ENCODE assay signal across 8 cellular contexts in the genomic region with DNA sequence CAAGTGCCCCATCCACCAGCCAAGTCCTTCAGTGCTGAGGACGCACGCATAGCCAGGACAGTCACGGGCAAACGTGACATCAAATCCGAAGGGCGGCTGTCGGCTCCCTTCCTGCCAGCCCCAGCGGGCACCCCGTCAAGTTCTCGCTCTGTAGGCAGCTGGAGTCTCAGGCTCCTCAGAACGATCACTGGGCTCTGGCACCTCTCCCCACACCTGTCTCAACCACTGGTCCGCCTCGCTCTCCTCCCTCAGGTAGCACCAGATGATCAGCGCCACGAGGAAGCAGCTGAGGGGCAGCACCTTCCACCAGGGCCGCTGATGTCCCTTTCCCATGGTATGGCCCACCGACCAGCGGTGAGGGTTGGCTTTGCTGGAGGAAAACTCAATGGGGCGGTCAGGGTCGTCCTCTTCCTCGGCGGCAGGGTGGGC. TPM values are rescaled to one million over a fixed set of nuclear protein-coding genes. Genes with fewer than 3 reads are reported as not detected.
DNase-seq lines count a peak whose midpoint lies in the region; ATAC-seq and TF ChIP-seq lines count a peak whose summit lies in the region.

No MANE protein-coding gene starts in this region.

- H3K4me1 ChIP-seq in Panc1 (ENCODE audit: control insufficient read depth, insufficient read depth, low read length) = peaks cover 8% of the 10 kb centered on the region; the same call in 1 of the 2 replicates

- H3K4me3 ChIP-seq in BJ (ENCODE audit: low read depth, low read length) (peak overlapping the region; percentile 72), Panc1 (ENCODE audit: low read depth in 2 of 2, low read length in 2 of 2) (peak overlapping the region; percentile 95 to 97)

- no peaks in the 10 kb centered on the region for H3K36me3 ChIP-seq in BJ (ENCODE audit: control insufficient read depth, insufficient read depth, low read length)
- peaks cover 2% of the 10 kb centered on the region; the same call in 1 of the 2 replicates for H3K36me3 ChIP-seq in Panc1 (ENCODE audit: control insufficient read depth, insufficient read depth, low read length)

- intact Hi-C loops in Panc1 (cut with micrococcal nuclease; ENCODE audit: unreplicated experiment) = no loop called here

- H3K27ac ChIP-seq in Panc1 (ENCODE audit: low read length) = peak overlapping the region; percentile 96

- CTCF ChIA-PET in BJ (lab: Yijun Ruan, JAX) (interaction anchor here (1.2 kb wide), 1 partner anchor 285 kb away, joined by 3 read pairs; no protein-coding TSS in a partner anchor), Panc1 (lab: Charles Lee) (no interaction called here)

- POLR2A ChIA-PET in BJ (lab: Charles Lee) (no interaction called here), Panc1 (lab: Charles Lee) (interaction anchor here (0.7 to 0.9 kb wide), 2 partner anchors 15 to 326 kb away, joined by 3 read pairs; no protein-coding TSS in a partner anchor)

- no peak for TF ChIP-seq POLR2A in erythroblast (IDR thresholded peaks at IDR 0.05; ENCODE audit: low read length)

- H3K9me3 ChIP-seq in Panc1 (ENCODE audit: control insufficient read depth, insufficient read depth, low read depth, low read length) = no peaks in the 10 kb centered on the region

- H3K27me3 ChIP-seq in BJ (ENCODE audit: control insufficient read depth, insufficient read depth, low read length) = no peaks in the 10 kb centered on the region
- H3K27me3 ChIP-seq in Panc1 (ENCODE audit: control insufficient read depth, insufficient read depth, low read length) = no peaks in the 10 kb centered on the region

- TSS peak; percentile 96 for BruUV-seq in Panc1 (replicated peaks; lab: Mats Ljungman, UMichigan)

- in situ Hi-C loops in Panc1 (cut with HindIII; ENCODE audit: low pct_unique_long_range_greater_than_20kb, low sequenced_read_pairs) = no loop called here

- DNase-seq in BJ (ENCODE audit: low read depth) (no peak), Panc1 (ENCODE audit: low read depth, low spot score) (no peak), erythroblast (lab: John Stamatoyannopoulos, UW) (peak; percentile 53 to 63), pons (ENCODE audit: low spot score) (peak; percentile 15), NCI-H1092 treated with DMSO at 0.1 percent for 48 hours (lab: John Stamatoyannopoulos, UW) (no peak), superior temporal gyrus (ENCODE audit: extremely low spot score) (no peak)

- TF ChIP-seq CTCF in BJ (IDR thresholded peaks at IDR 0.05; ENCODE audit: insufficient read depth, low read depth, low read length) (no peak), Panc1 (IDR thresholded peaks at IDR 0.05) (no peak)

- ATAC-seq in GM21447 (IDR thresholded peaks at IDR 0.05; ENCODE audit: unreplicated experiment) (peak; percentile 20), Panc1 (peak; percentile 41), HG02763 (IDR thresholded peaks at IDR 0.05; ENCODE audit: unreplicated experiment) (no peak)

RNA-seq across cellular contexts. Expression of a gene that starts 0.4 kb away (rescaled TPM):
- polyA plus RNA-seq in BJ (2011; rRNA removed) = 13.3 and 19.3 TPM in 2 replicates
- 3.6 and 9.1 TPM in 2 replicates for polyA minus RNA-seq in BJ (2011; rRNA and poly(A)+ RNA removed)
- 18.1 TPM for total RNA-seq in Panc1 (2021; ENCODE audit: unreplicated experiment)
- 23.7 TPM for polyA plus RNA-seq in Panc1 (2012; ENCODE audit: insufficient read length)

RNA-seq across cellular contexts. Expression of a gene that starts 5.6 kb away (rescaled TPM):
- polyA plus RNA-seq in BJ (2011; rRNA removed) = 7.9 and 15.4 TPM in 2 replicates
- polyA minus RNA-seq in BJ (2011; rRNA and poly(A)+ RNA removed) = 3.5 and 8.9 TPM in 2 replicates
- total RNA-seq in Panc1 (2021; ENCODE audit: unreplicated experiment) = 26.6 TPM
- 20.9 TPM for polyA plus RNA-seq in Panc1 (2012; ENCODE audit: insufficient read length)

RNA-seq across cellular contexts. Expression of a gene that starts 10.8 kb away (rescaled TPM):
- not detected in 2 replicates for polyA plus RNA-seq in BJ (2011; rRNA removed)
- polyA minus RNA-seq in BJ (2011; rRNA and poly(A)+ RNA removed) = not detected in 2 replicates
- total RNA-seq in Panc1 (2021; ENCODE audit: unreplicated experiment) = not detected
- polyA plus RNA-seq in Panc1 (2012; ENCODE audit: insufficient read length) = 0.40 TPM

RNA-seq across cellular contexts. Expression of a gene that starts 24.2 kb away (rescaled TPM):
- polyA plus RNA-seq in BJ (2011; rRNA removed) = 0.04 and 0.23 TPM in 2 replicates
- not detected in 2 replicates for polyA minus RNA-seq in BJ (2011; rRNA and poly(A)+ RNA removed)
- total RNA-seq in Panc1 (2021; ENCODE audit: unreplicated experiment) = 2.0 TPM
- 2.9 TPM for polyA plus RNA-seq in Panc1 (2012; ENCODE audit: insufficient read length)

RNA-seq across cellular contexts. Expression of a gene that starts 54.7 kb away (rescaled TPM):
- polyA plus RNA-seq in BJ (2011; rRNA removed) = 19.6 and 36.4 TPM in 2 replicates
- 35.5 and 36.2 TPM in 2 replicates for polyA minus RNA-seq in BJ (2011; rRNA and poly(A)+ RNA removed)
- total RNA-seq in Panc1 (2021; ENCODE audit: unreplicated experiment) = 179 TPM
- polyA plus RNA-seq in Panc1 (2012; ENCODE audit: insufficient read length) = 190 TPM

Comparison
In these comparisons a context has a peak if more than half of its experiments do, and no peak if none do; other contexts are left out.
1. DNase-seq: peak in erythroblast (2 of 2) and pons (single experiment); none in BJ (single experiment), Panc1 (single experiment), NCI-H1092 treated with DMSO at 0.1 percent for 48 hours (single experiment) and superior temporal gyrus (single experiment).